Comparison of ENCODE assay signal across 19 cellular contexts in genomic region chr19:43148233-43148632, GRCh38. TPM values are rescaled to one million over a fixed set of nuclear protein-coding genes. Genes with fewer than 3 reads are reported as not detected.
DNase-seq lines count a peak whose midpoint lies in the region; ATAC-seq and TF ChIP-seq lines count a peak whose summit lies in the region.
"Had no signal": no experiment of that assay in that cellular context is flagged by ENCODE, and none has a peak within 500 bp of the region (broad histone marks: within the 10 kb centered on the region; RNA-seq: fewer than 3 reads in every experiment).

No MANE protein-coding gene starts in this region.

- H3K4me2 ChIP-seq in GM23248 (ENCODE audit: unreplicated experiment) = no peak overlapping the region

- H3K27me3 ChIP-seq in GM23248 (replicated peaks; ENCODE audit: insufficient read depth) (no peaks in the 10 kb centered on the region), RWPE2 (ENCODE audit: insufficient read depth, poor library complexity, severe bottlenecking) (no peaks in the 10 kb centered on the region), dorsolateral prefrontal cortex (peaks cover 0 to under 1% (median 0%) of the 10 kb centered on the region in 45 donors)

- peak; percentile 55; the same call in 1 of the 3 replicates for ATAC-seq in RWPE2 (ENCODE audit: low read depth)
- no peak for ATAC-seq in left lobe of liver
- ATAC-seq: GM12878 had no signal

- peak overlapping the region; percentile 3 for H3K27ac ChIP-seq in GM23248
- peak overlapping the region; percentile 99 for H3K27ac ChIP-seq in RWPE2 (ENCODE audit: poor library complexity, severe bottlenecking)
- no peak overlapping the region for H3K27ac ChIP-seq in dorsolateral prefrontal cortex

- no peak overlapping the region for H3K9ac ChIP-seq in GM23248

- intact Hi-C loops in dorsolateral prefrontal cortex (cut with DNase I) = no loop called here

- H3K79me2 ChIP-seq in GM23248 (ENCODE audit: insufficient read depth) = no peaks in the 10 kb centered on the region

- no peak overlapping the region for H3K4me3 ChIP-seq in GM23248
- H3K4me3 ChIP-seq in RWPE2 (ENCODE audit: severe bottlenecking) = no peak overlapping the region
- H3K4me3 ChIP-seq in fibroblast of mammary gland (ENCODE audit: control insufficient read depth, low read depth, low read length) = no peak overlapping the region
- no peak overlapping the region for H3K4me3 ChIP-seq in dorsolateral prefrontal cortex
- H3K4me3 ChIP-seq: GM12878 had no signal

- H3K4me1 ChIP-seq in GM23248 (ENCODE audit: insufficient read depth) (peaks cover 16% of the 10 kb centered on the region), RWPE2 (ENCODE audit: insufficient read depth, poor library complexity, severe bottlenecking) (peaks cover 33% of the 10 kb centered on the region)

- no peaks in the 10 kb centered on the region for H3K9me2 ChIP-seq in GM23248 (ENCODE audit: insufficient read depth)

- H4K20me1 ChIP-seq in GM23248 (ENCODE audit: insufficient read depth) = no peaks in the 10 kb centered on the region

- peaks cover 22% of the 10 kb centered on the region; the same call in 1 of the 2 replicates for H3F3A ChIP-seq in GM23248 (ENCODE audit: insufficient read depth)

- no peaks in the 10 kb centered on the region for H3K36me3 ChIP-seq in GM23248 (ENCODE audit: low read depth)
- no peaks in the 10 kb centered on the region for H3K36me3 ChIP-seq in RWPE2 (ENCODE audit: low read depth)

- no peaks in the 10 kb centered on the region for H3K9me3 ChIP-seq in GM23248 (ENCODE audit: low read depth)
- H3K9me3 ChIP-seq in RWPE2 (ENCODE audit: severe bottlenecking) = no peaks in the 10 kb centered on the region

- no peak overlapping the region for H2AFZ ChIP-seq in GM23248

- in situ Hi-C loops in GM23248 (cut with MboI) = no loop called here

- no peak for TF ChIP-seq CTCF in RWPE2 (IDR thresholded peaks at IDR 0.05; ENCODE audit: poor library complexity, severe bottlenecking)
- no peak for TF ChIP-seq CTCF in fibroblast of mammary gland (conservative IDR thresholded peaks at IDR 0.05; ENCODE audit: control insufficient read depth, insufficient read depth, low read depth, low read length)
- no peak for TF ChIP-seq CTCF in dorsolateral prefrontal cortex (IDR thresholded peaks at IDR 0.05 in 54 of 56, conservative IDR thresholded peaks at IDR 0.05 in 2 of 56; ENCODE audit: low read depth in 1 of 56, partially characterized antibody in 56 of 56)

- WGBS in GM23248 (ENCODE audit: low coverage in 1 of 2, low lambda C conversion rate in 2 of 2, missing lambda C conversion rate in 2 of 2), 2 experiments = 14 to 21% methylated on average over 1 of the region's 1 CpG

- DNase-seq in GM23248 (peak; percentile 83), RWPE2 (ENCODE audit: low spot score) (no peak), fibroblast of mammary gland (ENCODE audit: low read depth) (peak; percentile 61), stromal cell of bone marrow (ENCODE audit: low read depth) (peak; percentile 61), left lobe of liver (ENCODE audit: low spot score) (no peak), dorsolateral prefrontal cortex (no peak)
- DNase-seq in NK-92 treated with Interleukin-12 subunit alpha and Interleukin-12 subunit beta, amount 100 ng/mL, for 24 hours (lab: John Stamatoyannopoulos, UW) = no peak
- DNase-seq: activated CD4-positive, alpha-beta memory T cell treated with anti-CD3 and anti-CD28 coated beads for 36 hours; activated gamma-delta T cell; caudate nucleus; erythroblast; NCI-H1105; NCI-H510A; retina; RPMI8226; substantia nigra; T1000 had no signal

RNA-seq across cellular contexts. Expression of gene PSG5, which starts 38.1 kb away (rescaled TPM):
- total RNA-seq in GM23248 (2014; rRNA removed; shearing (Covaris generic)) = 430 and 534 TPM in 2 replicates
- 1,012 and 1,019 TPM in 2 replicates for polyA plus RNA-seq in GM23248 (2016; fragmentation: Nextera tagmentation; extraction: Ambion mirVana)
- total RNA-seq in left lobe of liver = not detected
- 1 to 10 TPM in 1 of 120 experiments, not detected in 119; 1.1 TPM for total RNA-seq in dorsolateral prefrontal cortex
- total RNA-seq: activated CD4-positive, alpha-beta memory T cell treated with anti-CD3 and anti-CD28 coated beads for 36 hours; GM12878; H1 had no signal
- polyA plus RNA-seq: H1 had no signal

RNA-seq across cellular contexts. Expression of gene PSG4, which starts 57.2 kb away (rescaled TPM):
- 104 and 105 TPM in 2 replicates for total RNA-seq in GM23248 (2014; rRNA removed; shearing (Covaris generic))
- polyA plus RNA-seq in GM23248 (2016; fragmentation: Nextera tagmentation; extraction: Ambion mirVana) = 171 and 174 TPM in 2 replicates
- total RNA-seq in left lobe of liver (not detected), dorsolateral prefrontal cortex (not detected)
- total RNA-seq: activated CD4-positive, alpha-beta memory T cell treated with anti-CD3 and anti-CD28 coated beads for 36 hours; GM12878; H1 had no signal
- polyA plus RNA-seq: GM12878, H1 had no signal

Comparison
In these comparisons a context has a peak if more than half of its experiments do, and no peak if none do; other contexts are left out.
1. DNase-seq: peak in GM23248 (single experiment), fibroblast of mammary gland (single experiment) and stromal cell of bone marrow (single experiment); none in RWPE2 (single experiment), left lobe of liver (single experiment), dorsolateral prefrontal cortex (0 of 10) and NK-92 treated with Interleukin-12 subunit alpha and Interleukin-12 subunit beta, amount 100 ng/mL, for 24 hours (single experiment).
2. H3K27ac ChIP-seq: peak in GM23248 (single experiment) and RWPE2 (single experiment); none in dorsolateral prefrontal cortex (0 of 59).
3. RNA of gene PSG5, which starts 38.1 kb away (total RNA-seq): 430 to 534 TPM in GM23248; not detected in left lobe of liver (single experiment) and 1.1 TPM in dorsolateral prefrontal cortex; every median in the first group is over 100 times any median in the second.
4. RNA of gene PSG4, which starts 57.2 kb away (total RNA-seq): 104 to 105 TPM in GM23248; not detected in left lobe of liver (single experiment) and not detected in dorsolateral prefrontal cortex; every median in the first group is over 10 times any median in the second.